2 cellular contexts compared by ENCODE assay signal in the genomic region with DNA sequence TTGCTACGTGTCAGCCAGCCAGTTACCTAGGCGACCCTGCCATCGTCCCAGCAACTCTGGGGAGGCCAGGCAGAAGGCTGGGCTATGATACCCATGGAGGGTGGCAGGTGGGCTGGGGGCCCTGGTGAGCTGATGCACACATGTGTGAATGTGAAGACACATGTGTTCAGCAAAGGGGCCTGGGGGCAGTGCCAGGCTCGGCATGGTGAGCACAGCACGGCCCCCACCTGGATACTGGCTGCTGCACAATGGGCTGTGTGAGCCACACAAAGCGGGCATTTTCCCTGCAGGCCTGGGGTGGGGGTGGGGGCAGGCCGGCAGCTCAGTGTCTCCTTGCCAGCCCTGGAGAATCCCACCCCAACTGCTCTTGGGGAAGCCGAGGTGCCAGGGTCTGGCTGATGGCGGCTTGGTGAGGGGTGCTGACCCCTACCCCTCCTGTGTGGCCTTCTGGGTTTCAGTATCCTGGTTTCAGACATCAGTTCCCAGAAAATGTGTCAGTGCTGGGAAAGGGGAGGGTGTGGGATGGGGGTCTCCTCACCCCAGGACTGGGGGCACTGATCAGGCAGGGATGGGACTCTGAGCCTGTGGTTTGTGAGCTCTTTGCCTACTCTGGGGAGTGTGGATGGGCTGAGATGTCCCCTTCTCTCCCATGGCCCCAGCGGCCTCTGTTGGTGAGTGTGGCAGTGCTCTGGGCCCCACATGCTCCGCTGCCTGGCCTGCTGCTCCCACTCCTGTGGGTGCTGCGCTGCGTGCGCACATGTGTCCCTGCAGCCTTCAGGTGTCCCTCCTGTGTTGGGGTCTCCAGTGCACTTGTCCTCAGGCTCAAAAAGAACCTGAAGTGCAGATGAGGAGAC.
TF ChIP-seq lines count a peak whose summit lies in the region.

No MANE protein-coding gene starts in this region.

TF ChIP-seq in HEK293, 187 proteins besides CTCF, POLR2A, EP300 and RAD21:
- TF ChIP-seq, protein P1, sequence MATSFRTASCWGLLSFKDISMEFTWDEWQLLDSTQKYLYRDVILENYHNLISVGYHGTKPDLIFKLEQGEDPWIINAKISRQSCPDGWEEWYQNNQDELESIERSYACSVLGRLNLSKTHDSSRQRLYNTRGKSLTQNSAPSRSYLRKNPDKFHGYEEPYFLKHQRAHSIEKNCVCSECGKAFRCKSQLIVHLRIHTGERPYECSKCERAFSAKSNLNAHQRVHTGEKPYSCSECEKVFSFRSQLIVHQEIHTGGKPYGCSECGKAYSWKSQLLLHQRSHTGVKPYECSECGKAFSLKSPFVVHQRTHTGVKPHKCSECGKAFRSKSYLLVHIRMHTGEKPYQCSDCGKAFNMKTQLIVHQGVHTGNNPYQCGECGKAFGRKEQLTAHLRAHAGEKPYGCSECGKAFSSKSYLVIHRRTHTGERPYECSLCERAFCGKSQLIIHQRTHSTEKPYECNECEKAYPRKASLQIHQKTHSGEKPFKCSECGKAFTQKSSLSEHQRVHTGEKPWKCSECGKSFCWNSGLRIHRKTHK (tag by site-specific recombination; IDR thresholded peaks at IDR 0.05): no peak
- no peak for TF ChIP-seq SP3 (tag by site-specific recombination; IDR thresholded peaks at IDR 0.05)
- TF ChIP-seq ZNF658 (tag by site-specific recombination; IDR thresholded peaks at IDR 0.05): no peak
- TF ChIP-seq SCRT2 (tag by site-specific recombination; IDR thresholded peaks at IDR 0.05): peak; percentile 89
- no peak for TF ChIP-seq ZNF792 (tag by site-specific recombination; IDR thresholded peaks at IDR 0.05)
- TF ChIP-seq, protein P2, sequence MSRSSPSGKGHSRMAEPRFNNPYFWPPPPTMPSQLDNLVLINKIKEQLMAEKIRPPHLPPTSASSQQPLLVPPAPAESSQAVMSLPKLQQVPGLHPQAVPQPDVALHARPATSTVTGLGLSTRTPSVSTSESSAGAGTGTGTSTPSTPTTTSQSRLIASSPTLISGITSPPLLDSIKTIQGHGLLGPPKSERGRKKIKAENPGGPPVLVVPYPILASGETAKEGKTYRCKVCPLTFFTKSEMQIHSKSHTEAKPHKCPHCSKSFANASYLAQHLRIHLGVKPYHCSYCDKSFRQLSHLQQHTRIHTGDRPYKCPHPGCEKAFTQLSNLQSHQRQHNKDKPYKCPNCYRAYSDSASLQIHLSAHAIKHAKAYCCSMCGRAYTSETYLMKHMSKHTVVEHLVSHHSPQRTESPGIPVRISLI (tag by site-specific recombination; IDR thresholded peaks at IDR 0.05): no peak
- TF ChIP-seq ZNF366 (tag by site-specific recombination; conservative IDR thresholded peaks at IDR 0.05): no peak
- peak; percentile 40; the same call in 1 of the 2 replicates for TF ChIP-seq SCRT1 (tag by site-specific recombination; IDR thresholded peaks at IDR 0.05; ENCODE audit: borderline replicate concordance)
- TF ChIP-seq ZNF626 (tag by site-specific recombination; IDR thresholded peaks at IDR 0.05): no peak
- TF ChIP-seq MYNN (tag by site-specific recombination; IDR thresholded peaks at IDR 0.05; ENCODE audit: borderline replicate concordance): peak; percentile 63; the same call in 1 of the 2 replicates
- TF ChIP-seq ZNF621 (tag by site-specific recombination; IDR thresholded peaks at IDR 0.05): no peak
- TF ChIP-seq, protein P3, sequence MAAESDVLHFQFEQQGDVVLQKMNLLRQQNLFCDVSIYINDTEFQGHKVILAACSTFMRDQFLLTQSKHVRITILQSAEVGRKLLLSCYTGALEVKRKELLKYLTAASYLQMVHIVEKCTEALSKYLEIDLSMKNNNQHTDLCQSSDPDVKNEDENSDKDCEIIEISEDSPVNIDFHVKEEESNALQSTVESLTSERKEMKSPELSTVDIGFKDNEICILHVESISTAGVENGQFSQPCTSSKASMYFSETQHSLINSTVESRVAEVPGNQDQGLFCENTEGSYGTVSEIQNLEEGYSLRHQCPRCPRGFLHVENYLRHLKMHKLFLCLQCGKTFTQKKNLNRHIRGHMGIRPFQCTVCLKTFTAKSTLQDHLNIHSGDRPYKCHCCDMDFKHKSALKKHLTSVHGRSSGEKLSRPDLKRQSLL (tag by site-specific recombination; IDR thresholded peaks at IDR 0.05): no peak
TF ChIP-seq in HEK293: peak in this region for 3.

TF ChIP-seq in K562, 482 proteins besides CTCF, POLR2A, EP300 and RAD21:
- TF ChIP-seq ZNF584 (CRISPR knock-in tag; IDR thresholded peaks at IDR 0.05; ENCODE audit: low read depth) (no peak), RFX1 (IDR thresholded peaks at IDR 0.05) (peak; percentile 25; the same call in 1 of the 2 replicates), ZNF146 (CRISPR knock-in tag; IDR thresholded peaks at IDR 0.05; ENCODE audit: unreplicated experiment) (no peak)
